8 cellular contexts compared by ENCODE assay signal in the genomic region with DNA sequence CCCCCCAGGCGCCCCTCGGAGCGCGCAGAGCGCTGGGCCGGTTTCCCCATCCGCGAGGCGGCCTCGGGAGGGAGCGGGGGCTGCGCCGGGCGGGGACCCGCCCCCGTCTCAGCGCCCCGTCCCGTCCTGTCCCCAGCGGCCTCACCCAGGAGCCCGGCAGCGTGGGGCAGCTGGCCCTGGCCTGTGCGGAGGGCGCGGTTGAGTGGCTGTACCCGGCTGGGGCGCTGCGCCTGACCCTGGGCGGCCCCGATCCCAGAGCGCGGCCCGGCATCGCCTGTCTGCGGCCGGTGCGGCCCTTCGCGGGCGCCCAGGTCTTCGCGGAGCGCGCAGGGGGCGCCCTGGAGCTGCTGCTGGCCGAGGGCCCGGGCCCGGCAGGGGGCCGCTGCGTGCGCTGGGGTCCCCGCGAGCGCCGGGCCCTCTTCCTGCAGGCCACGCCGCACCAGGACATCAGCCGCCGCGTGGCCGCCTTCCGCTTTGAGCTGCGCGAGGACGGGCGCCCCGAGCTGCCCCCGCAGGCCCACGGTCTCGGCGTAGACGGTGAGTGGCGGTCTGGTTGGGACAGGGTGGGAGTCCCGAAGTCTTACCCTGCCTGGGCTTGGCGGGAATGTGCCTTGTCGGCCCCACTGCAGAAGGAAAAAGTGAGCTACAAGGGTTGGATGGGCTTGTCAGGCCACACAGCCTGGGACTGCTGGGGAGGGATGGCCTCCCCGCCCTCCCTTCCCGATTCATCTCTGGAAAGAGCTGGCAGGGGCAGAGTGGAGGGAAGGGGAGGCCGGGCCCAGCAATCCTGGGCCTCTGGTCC. TPM values are rescaled to one million over a fixed set of nuclear protein-coding genes. Genes with fewer than 3 reads are reported as not detected.
DNase-seq lines count a peak whose midpoint lies in the region; ATAC-seq and TF ChIP-seq lines count a peak whose summit lies in the region.

No MANE protein-coding gene starts in this region.

- peaks cover 16% of the 10 kb centered on the region for H3K4me1 Mint-ChIP-seq in activated naive CD4-positive, alpha-beta T cell treated with anti-CD3 and anti-CD28 coated beads for 36 hours (ENCODE audit: low read depth)

- H3K36me3 Mint-ChIP-seq in activated naive CD4-positive, alpha-beta T cell treated with anti-CD3 and anti-CD28 coated beads for 36 hours (ENCODE audit: low read depth): no peaks in the 10 kb centered on the region

- peak overlapping the region; percentile 53 for H3K4me3 Mint-ChIP-seq in activated naive CD4-positive, alpha-beta T cell treated with anti-CD3 and anti-CD28 coated beads for 36 hours

- no peak for TF ChIP-seq RAD21 in liver (IDR thresholded peaks at IDR 0.05)

- no peaks in the 10 kb centered on the region for H3K36me3 ChIP-seq in HUES48 (ENCODE audit: control insufficient read depth, insufficient read depth, low read length)
- peaks cover 0 to 2% (median 0%) of the 10 kb centered on the region in 4 donors for H3K36me3 ChIP-seq in liver (ENCODE audit: control insufficient read depth in 4 of 4, insufficient read depth in 3 of 4, low read depth in 1 of 4, low read length in 3 of 4)
- H3K36me3 ChIP-seq in tibial artery: no peaks in the 10 kb centered on the region

- TF ChIP-seq CTCF in astrocyte of the cerebellum (IDR thresholded peaks at IDR 0.05; ENCODE audit: low read depth, low read length, missing control alignments) (no peak), liver (IDR thresholded peaks at IDR 0.05; ENCODE audit: low read depth, low read length, missing input control) (no peak), tibial artery (IDR thresholded peaks at IDR 0.05) (no peak)

- no peaks in the 10 kb centered on the region for H3K9me3 ChIP-seq in HUES48 (ENCODE audit: control insufficient read depth, insufficient read depth, low read length)
- H3K9me3 ChIP-seq in liver (ENCODE audit: control insufficient read depth in 4 of 4, low read length in 3 of 4): no peaks in the 10 kb centered on the region
- H3K9me3 ChIP-seq in tibial artery: no peaks in the 10 kb centered on the region

- no peak for ATAC-seq in HG03378 (IDR thresholded peaks at IDR 0.05; ENCODE audit: unreplicated experiment)

- H3K9ac ChIP-seq in HUES48 (ENCODE audit: low read depth, low read length) (no peak overlapping the region), liver (ENCODE audit: low read depth in 1 of 2, low read length in 2 of 2) (no peak overlapping the region)

- in situ Hi-C loops in astrocyte of the cerebellum (cut with HindIII; ENCODE audit: low sequenced_read_pairs): loop anchor here (10.0 kb wide), 1 partner anchor 259 kb away; the partner anchor contains the start of gene LMF1

- 2% methylated on average over 79 of the region's 79 CpGs for WGBS in liver

- CTCF ChIA-PET in activated naive CD4-positive, alpha-beta T cell treated with anti-CD3 and anti-CD28 coated beads for 36 hours (lab: Charles Lee): interaction anchor here (1.2 to 1.7 kb wide), 5 partner anchors 10 to 69 kb away, joined by 3 to 7 read pairs (median 3); partner anchors contain the start of gene CCDC78

- H3K27ac ChIP-seq in HUES48 (ENCODE audit: low read depth, low read length) (no peak overlapping the region), liver (ENCODE audit: low read depth in 1 of 2, low read length in 2 of 2) (no peak overlapping the region), tibial artery (no peak overlapping the region)

- H3K9me3 Mint-ChIP-seq in activated naive CD4-positive, alpha-beta T cell treated with anti-CD3 and anti-CD28 coated beads for 36 hours: no peaks in the 10 kb centered on the region

- no peak for DNase-seq in activated naive CD4-positive, alpha-beta T cell treated with anti-CD3 and anti-CD28 coated beads for 36 hours
- DNase-seq in activated naive CD4-positive, alpha-beta T cell (lab: John Stamatoyannopoulos, UW): no peak
- no peak for DNase-seq in astrocyte of the cerebellum (ENCODE audit: low read depth)
- no peak for DNase-seq in tibial artery
- DNase-seq in NCI-H2107 treated with DMSO at 0.1 percent for 48 hours (lab: John Stamatoyannopoulos, UW; ENCODE audit: unreplicated experiment): no peak

- peaks cover 32% of the 10 kb centered on the region for H3K27me3 ChIP-seq in HUES48 (ENCODE audit: control insufficient read depth, insufficient read depth, low read length)
- peaks cover 0 to 3% (median 0%) of the 10 kb centered on the region in 4 donors for H3K27me3 ChIP-seq in liver (ENCODE audit: control insufficient read depth in 4 of 4, insufficient read depth in 4 of 4, low read length in 3 of 4)
- peaks cover 0 to 36% of the 10 kb centered on the region in 2 donors for H3K27me3 ChIP-seq in tibial artery

- intact Hi-C loops in activated naive CD4-positive, alpha-beta T cell treated with anti-CD3 and anti-CD28 coated beads for 36 hours (cut with micrococcal nuclease): no loop called here
- intact Hi-C loops in tibial artery (cut with DNase I; ENCODE audit: low total_unique reads): loop anchor here (2.0 kb wide), 1 partner anchor 25 kb away; the partner anchor contains the start of gene CIAO3

- H3K27ac Mint-ChIP-seq in activated naive CD4-positive, alpha-beta T cell treated with anti-CD3 and anti-CD28 coated beads for 36 hours: no peak overlapping the region

- peaks cover 23% of the 10 kb centered on the region for H3K4me1 ChIP-seq in HUES48 (ENCODE audit: control insufficient read depth, insufficient read depth, low read length)
- H3K4me1 ChIP-seq in liver (ENCODE audit: control insufficient read depth in 4 of 4, insufficient read depth in 4 of 4, low read length in 3 of 4): peaks cover 23 to 39% (median 29%) of the 10 kb centered on the region in 4 donors
- H3K4me1 ChIP-seq in tibial artery: peaks cover 0 to 46% (median 31%) of the 10 kb centered on the region in 4 donors

- peak overlapping the region; percentile 71 for H3K4me3 ChIP-seq in HUES48 (ENCODE audit: low read depth, low read length)
- H3K4me3 ChIP-seq in astrocyte of the cerebellum (ENCODE audit: low read depth, low read length): peak overlapping the region; percentile 55
- peak overlapping the region in 2 of 3 donors; percentile 60 to 74 for H3K4me3 ChIP-seq in liver (ENCODE audit: low read depth in 1 of 3, low read length in 3 of 3)
- H3K4me3 ChIP-seq in tibial artery: peak overlapping the region; percentile 56 to 75

- peaks cover 19% of the 10 kb centered on the region for H3K27me3 Mint-ChIP-seq in activated naive CD4-positive, alpha-beta T cell treated with anti-CD3 and anti-CD28 coated beads for 36 hours (ENCODE audit: low read depth)

TF ChIP-seq in liver, 16 proteins besides CTCF, POLR2A, EP300 and RAD21:
- no peak for TF ChIP-seq TAF1 (conservative IDR thresholded peaks at IDR 0.05)
- TF ChIP-seq, protein P1, sequence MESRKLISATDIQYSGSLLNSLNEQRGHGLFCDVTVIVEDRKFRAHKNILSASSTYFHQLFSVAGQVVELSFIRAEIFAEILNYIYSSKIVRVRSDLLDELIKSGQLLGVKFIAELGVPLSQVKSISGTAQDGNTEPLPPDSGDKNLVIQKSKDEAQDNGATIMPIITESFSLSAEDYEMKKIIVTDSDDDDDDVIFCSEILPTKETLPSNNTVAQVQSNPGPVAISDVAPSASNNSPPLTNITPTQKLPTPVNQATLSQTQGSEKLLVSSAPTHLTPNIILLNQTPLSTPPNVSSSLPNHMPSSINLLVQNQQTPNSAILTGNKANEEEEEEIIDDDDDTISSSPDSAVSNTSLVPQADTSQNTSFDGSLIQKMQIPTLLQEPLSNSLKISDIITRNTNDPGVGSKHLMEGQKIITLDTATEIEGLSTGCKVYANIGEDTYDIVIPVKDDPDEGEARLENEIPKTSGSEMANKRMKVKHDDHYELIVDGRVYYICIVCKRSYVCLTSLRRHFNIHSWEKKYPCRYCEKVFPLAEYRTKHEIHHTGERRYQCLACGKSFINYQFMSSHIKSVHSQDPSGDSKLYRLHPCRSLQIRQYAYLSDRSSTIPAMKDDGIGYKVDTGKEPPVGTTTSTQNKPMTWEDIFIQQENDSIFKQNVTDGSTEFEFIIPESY (IDR thresholded peaks at IDR 0.05): no peak
- TF ChIP-seq HNF4A (conservative IDR thresholded peaks at IDR 0.05): no peak
- no peak for TF ChIP-seq ATF3 (IDR thresholded peaks at IDR 0.05)

RNA-seq across cellular contexts. Expression of gene METRN, which starts 0.7 kb away (rescaled TPM):
- 10 to 100 TPM in 1 of 2 experiments, 1 to 10 TPM in 1; 8.2 to 11.0 TPM for total RNA-seq in activated naive CD4-positive, alpha-beta T cell treated with anti-CD3 and anti-CD28 coated beads for 36 hours
- total RNA-seq in liver: 1 to 10 TPM; 5.9 to 8.3 TPM
- polyA plus RNA-seq in liver: 10 to 100 TPM in 1 of 2 donors, 1 to 10 TPM in 1; 4.6 to 22.9 TPM

RNA-seq across cellular contexts. Expression of gene ANTKMT, which starts 5.3 kb away (rescaled TPM):
- total RNA-seq in activated naive CD4-positive, alpha-beta T cell treated with anti-CD3 and anti-CD28 coated beads for 36 hours: 10 to 100 TPM; 21.5 to 24.3 TPM
- 10 to 100 TPM; 14.0 to 17.6 TPM for total RNA-seq in liver
- polyA plus RNA-seq in liver: 10 to 100 TPM; 21.8 to 29.7 TPM

RNA-seq across cellular contexts. Expression of gene FBXL16, which starts 10.0 kb away (rescaled TPM):
- total RNA-seq in activated naive CD4-positive, alpha-beta T cell treated with anti-CD3 and anti-CD28 coated beads for 36 hours: 1 to 10 TPM; 3.7 to 5.7 TPM
- under 1 TPM in 1 of 2 donors, not detected in 1; under 0.01 TPM for total RNA-seq in liver
- under 1 TPM in 1 of 2 donors, not detected in 1; 0.14 TPM for polyA plus RNA-seq in liver

RNA-seq across cellular contexts. Expression of gene CCDC78, which starts 10.6 kb away (rescaled TPM):
- 1 to 10 TPM; 1.2 to 1.3 TPM for total RNA-seq in activated naive CD4-positive, alpha-beta T cell treated with anti-CD3 and anti-CD28 coated beads for 36 hours
- under 1 TPM; 0.08 to 0.28 TPM for total RNA-seq in liver
- polyA plus RNA-seq in liver: under 1 TPM in 1 of 2 donors, not detected in 1; 0.05 TPM

RNA-seq across cellular contexts. Expression of gene HAGHL, which starts 11.3 kb away (rescaled TPM):
- total RNA-seq in activated naive CD4-positive, alpha-beta T cell treated with anti-CD3 and anti-CD28 coated beads for 36 hours: 1 to 10 TPM; 6.5 to 7.7 TPM
- total RNA-seq in liver: 1 to 10 TPM in 1 of 2 donors, under 1 TPM in 1; 0.67 to 1.1 TPM
- polyA plus RNA-seq in liver: under 1 TPM; 0.25 to 0.32 TPM

Comparison
In these comparisons a context has a peak if more than half of its experiments do, and no peak if none do; other contexts are left out.
1. RNA of gene FBXL16, which starts 10.0 kb away (total RNA-seq): 3.7 to 5.7 TPM in activated naive CD4-positive, alpha-beta T cell treated with anti-CD3 and anti-CD28 coated beads for 36 hours; under 0.01 TPM in liver; every median in the first group is over 4 times any median in the second.
2. Peak in every context shown above with its lines, with median percentiles within 50 percentile points of each other: H3K4me3 ChIP-seq.